27 cellular contexts compared by ENCODE assay signal in genomic region chr5:61532983-61533382, GRCh38.
"Had no signal": no experiment of that assay in that cellular context is flagged by ENCODE, and none has a peak within 500 bp of the region (broad histone marks: within the 10 kb centered on the region; RNA-seq: fewer than 3 reads in every experiment).

No MANE protein-coding gene starts in this region.

- H3K4me1 ChIP-seq: ascending aorta, esophagus squamous epithelium had no signal

- H3K4me3 Mint-ChIP-seq: activated CD4-positive, alpha-beta memory T cell treated with anti-CD3 and anti-CD28 coated beads, Interleukin-2, amount 10 ng/mL, durations not matched to agents 7 days and 5 days; activated CD4-positive, alpha-beta T cell treated with anti-CD3 and anti-CD28 coated beads, Interleukin-2, amount 10 ng/mL, durations not matched to agents 7 days and 5 days; activated naive CD4-positive, alpha-beta T cell treated with anti-CD3 and anti-CD28 coated beads, Interleukin-2, amount 10 ng/mL, durations not matched to agents 7 days and 5 days; activated naive CD8-positive, alpha-beta T cell treated with anti-CD3 and anti-CD28 coated beads, Interleukin-2, amount 10 ng/mL, durations not matched to agents 7 days and 5 days; activated T-cell treated with anti-CD3 and anti-CD28 coated beads, Interleukin-2, amount 50 U/mL, for 24 hours; activated T-cell treated with anti-CD3 and anti-CD28 coated beads, Interleukin-2, amount 50 U/mL, for 72 hours; central memory CD8-positive, alpha-beta T cell had no signal

- H3K27ac ChIP-seq: ascending aorta, brain microvascular endothelial cell, epithelial cell of prostate, esophagus squamous epithelium, gastroesophageal sphincter had no signal

- H3K4me3 ChIP-seq: ascending aorta, esophagus squamous epithelium, gastroesophageal sphincter had no signal

- ATAC-seq: activated naive CD4-positive, alpha-beta T cell treated with anti-CD3 and anti-CD28 coated beads, Interleukin-2, amount 50 U/mL, for 72 hours; activated T-cell treated with anti-CD3 and anti-CD28 coated beads, Interleukin-2, amount 50 U/mL, for 72 hours; gastroesophageal sphincter had no signal

- H3K9me3 Mint-ChIP-seq: central memory CD8-positive, alpha-beta T cell had no signal

- H3K27me3 ChIP-seq: ascending aorta, brain microvascular endothelial cell, esophagus squamous epithelium, gastroesophageal sphincter had no signal

- H3K27ac Mint-ChIP-seq: activated CD4-positive, alpha-beta memory T cell treated with anti-CD3 and anti-CD28 coated beads, Interleukin-2, amount 10 ng/mL, durations not matched to agents 7 days and 5 days; activated CD4-positive, alpha-beta T cell treated with anti-CD3 and anti-CD28 coated beads, Interleukin-2, amount 10 ng/mL, durations not matched to agents 7 days and 5 days; activated naive CD4-positive, alpha-beta T cell treated with anti-CD3 and anti-CD28 coated beads, Interleukin-2, amount 10 ng/mL, durations not matched to agents 7 days and 5 days; activated naive CD4-positive, alpha-beta T cell treated with anti-CD3 and anti-CD28 coated beads, Interleukin-2, amount 50 U/mL, for 72 hours; activated naive CD8-positive, alpha-beta T cell treated with anti-CD3 and anti-CD28 coated beads, Interleukin-2, amount 10 ng/mL, durations not matched to agents 7 days and 5 days; activated T-cell treated with anti-CD3 and anti-CD28 coated beads, Interleukin-2, amount 50 U/mL, for 24 hours had no signal

- FAIRE-seq: bronchial epithelial cell, colon, endometrium, endothelial cell of umbilical vein had no signal

- H3K27me3 Mint-ChIP-seq: activated CD4-positive, alpha-beta memory T cell treated with anti-CD3 and anti-CD28 coated beads, Interleukin-2, amount 10 ng/mL, durations not matched to agents 7 days and 5 days; activated CD4-positive, alpha-beta T cell treated with anti-CD3 and anti-CD28 coated beads, Interleukin-2, amount 10 ng/mL, durations not matched to agents 7 days and 5 days; activated naive CD4-positive, alpha-beta T cell treated with anti-CD3 and anti-CD28 coated beads, Interleukin-2, amount 10 ng/mL, durations not matched to agents 7 days and 5 days; activated naive CD8-positive, alpha-beta T cell treated with anti-CD3 and anti-CD28 coated beads, Interleukin-2, amount 10 ng/mL, durations not matched to agents 7 days and 5 days; activated T-cell treated with anti-CD3 and anti-CD28 coated beads, Interleukin-2, amount 50 U/mL, for 24 hours; central memory CD8-positive, alpha-beta T cell had no signal

- DNase-seq: activated CD4-positive, alpha-beta memory T cell treated with anti-CD3 and anti-CD28 coated beads, Interleukin-2, amount 10 ng/mL, durations not matched to agents 7 days and 5 days; activated CD4-positive, alpha-beta T cell treated with anti-CD3 and anti-CD28 coated beads for 1 hour; activated CD4-positive, alpha-beta T cell treated with anti-CD3 and anti-CD28 coated beads for 4 hours; activated CD4-positive, alpha-beta T cell treated with anti-CD3 and anti-CD28 coated beads, Interleukin-2, amount 10 ng/mL, durations not matched to agents 7 days and 5 days; activated CD4-positive, alpha-beta T cell treated with anti-CD3 and anti-CD28 coated beads, Interleukin-2, amount 50 U/mL, for 4 hours; activated CD8-positive, alpha-beta memory T cell treated with anti-CD3 and anti-CD28 coated beads, Interleukin-2, amount 50 U/mL, for 48 hours; activated gamma-delta T cell; activated naive CD4-positive, alpha-beta T cell; activated naive CD4-positive, alpha-beta T cell treated with anti-CD3 and anti-CD28 coated beads, Interleukin-2, amount 10 ng/mL, durations not matched to agents 7 days and 5 days; activated naive CD8-positive, alpha-beta T cell treated with anti-CD3 and anti-CD28 coated beads, Interleukin-2, amount 10 ng/mL, durations not matched to agents 7 days and 5 days; activated T-cell treated with anti-CD3 and anti-CD28 coated beads for 4 hours; activated T-cell treated with anti-CD3 and anti-CD28 coated beads, Interleukin-2, amount 50 U/mL, for 24 hours; activated T-cell treated with anti-CD3 and anti-CD28 coated beads, Interleukin-2, amount 50 U/mL, for 72 hours; brain microvascular endothelial cell; effector CD8-positive, alpha-beta T cell; esophagus squamous epithelium; foreskin melanocyte; T-helper 2 cell had no signal
